ENCODE assay signal across 28 cellular contexts in genomic region chr3:194006102-194006501, GRCh38.
A peak's percentile ranks its signal among the peaks of the same experiment; 100 is the strongest.
DNase-seq lines count a peak whose midpoint lies in the region; FAIRE-seq and TF ChIP-seq lines count a peak whose summit lies in the region.
"Had no signal": no experiment of that assay in that cellular context is flagged by ENCODE, and none has a peak within 500 bp of the region (broad histone marks: within the 10 kb centered on the region; RNA-seq: fewer than 3 reads in every experiment).

No MANE protein-coding gene starts in this region.

- peak overlapping the region; percentile 63 for H2AFZ ChIP-seq in OCI-LY7 (ENCODE audit: low read length)

- intact Hi-C loops in A673 (cut with micrococcal nuclease; ENCODE audit: unreplicated experiment), result loop anchor here (5.0 to 10.0 kb wide), 3 partner anchors 66 to 309 kb away; no protein-coding TSS in a partner anchor
- intact Hi-C loops in OCI-LY7 (cut with micrococcal nuclease; ENCODE audit: unreplicated experiment), result no loop called here

- H3K4me3 ChIP-seq in A673 (ENCODE audit: low read depth, low read length, poor library complexity, severe bottlenecking) (no peak overlapping the region), DOHH2 (ENCODE audit: low read length) (no peak overlapping the region), OCI-LY7 (ENCODE audit: low read depth, low read length, poor library complexity, severe bottlenecking) (no peak overlapping the region), fibroblast of villous mesenchyme (ENCODE audit: low read depth, low read length) (no peak overlapping the region)
- H3K4me3 ChIP-seq: breast epithelium, coronary artery, gastroesophageal sphincter, left ventricle myocardium inferior, mucosa of descending colon, ovary, right atrium auricular region, testis had no signal

- peak; percentile 67 for DNase-seq in A673 (ENCODE audit: low spot score)
- no peak for DNase-seq in OCI-LY7 (ENCODE audit: low spot score)
- DNase-seq in fibroblast of villous mesenchyme (ENCODE audit: low read depth), result peak; percentile 18
- no peak for DNase-seq in urothelium cell line (ENCODE audit: low spot score)
- DNase-seq in activated CD4-positive, alpha-beta T cell treated with anti-CD3 and anti-CD28 coated beads for 1 hour, result no peak
- no peak for DNase-seq in KG1 (lab: John Stamatoyannopoulos, UW)
- DNase-seq: activated CD4-positive, alpha-beta T cell treated with anti-CD3 and anti-CD28 coated beads, Interleukin-2, amount 10 ng/mL, durations not matched to agents 24 days and 14 days; activated naive CD4-positive, alpha-beta T cell treated with Interleukin-2 at 50 U/mL for 16 hours; activated T-cell treated with anti-CD3 and anti-CD28 coated beads, Interleukin-2, amount 50 U/mL, for 72 hours; effector memory CD8-positive, alpha-beta T cell; left ventricle myocardium inferior; mucosa of descending colon; NCI-H1048; NCI-H524; ovary; stimulated activated CD4-positive, alpha-beta T cell treated with anti-CD3 and anti-CD28 coated beads, Interleukin-4, amount 100 ng/mL, for 1 hour; stimulated activated naive B cell treated with anti-CD40 and anti-IgM and Interleukin-4, amounts not matched to agents 10 μg/mL and 1 μg/mL and 100 μg/mL, for 72 hours; testis had no signal

- FAIRE-seq in urothelium cell line (lab: Jason Lieb, UNC), result no peak
- FAIRE-seq: G401.6, GM18507, HepG2, islet of Langerhans had no signal

- H3K36me3 ChIP-seq in A673 (ENCODE audit: insufficient read depth, low read length, poor library complexity, severe bottlenecking) (no peaks in the 10 kb centered on the region), DOHH2 (ENCODE audit: control insufficient read depth, low read length) (no peaks in the 10 kb centered on the region), OCI-LY7 (ENCODE audit: insufficient read depth, low read length) (no peaks in the 10 kb centered on the region)
- H3K36me3 ChIP-seq: breast epithelium, gastroesophageal sphincter, left ventricle myocardium inferior, ovary, right atrium auricular region had no signal

- TF ChIP-seq CTCF in A673 (conservative IDR thresholded peaks at IDR 0.05; ENCODE audit: low read depth, low read length), result 0 out of 2 replicates have a peak, but pooled peaks have one; percentile 9
- TF ChIP-seq CTCF in DOHH2 (IDR thresholded peaks at IDR 0.05; ENCODE audit: low read depth, low read length, poor library complexity, severe bottlenecking), result no peak
- TF ChIP-seq CTCF in OCI-LY7 (conservative IDR thresholded peaks at IDR 0.05; ENCODE audit: low read length), result 0 out of 2 replicates have a peak, but pooled peaks have one; percentile 10
- no peak for TF ChIP-seq CTCF in fibroblast of villous mesenchyme (IDR thresholded peaks at IDR 0.05; ENCODE audit: insufficient read depth, low read depth, low read length)

- H3K9me3 ChIP-seq in A673 (ENCODE audit: low read depth, low read length, poor library complexity, severe bottlenecking), result no peaks in the 10 kb centered on the region
- H3K9me3 ChIP-seq in DOHH2 (ENCODE audit: control insufficient read depth, insufficient read depth, low read length), result no peaks in the 10 kb centered on the region
- H3K9me3 ChIP-seq in OCI-LY7 (ENCODE audit: low read length), result no peaks in the 10 kb centered on the region
- H3K9me3 ChIP-seq: breast epithelium, gastroesophageal sphincter, left ventricle myocardium inferior, mucosa of descending colon, ovary, right atrium auricular region, testis had no signal

- H3K4me1 ChIP-seq in A673 (ENCODE audit: insufficient read depth, low read length, poor library complexity, severe bottlenecking), result peaks cover 54% of the 10 kb centered on the region
- H3K4me1 ChIP-seq in DOHH2 (ENCODE audit: control insufficient read depth, low read length), result peaks cover 41% of the 10 kb centered on the region
- peaks cover 26% of the 10 kb centered on the region for H3K4me1 ChIP-seq in OCI-LY7 (ENCODE audit: insufficient read depth, low read length, poor library complexity, severe bottlenecking)

- POLR2A ChIA-PET in A673 (lab: Charles Lee; ENCODE audit: low non-redundant PET) (no interaction called here), OCI-LY7 (lab: Charles Lee) (interaction anchor here (0.7 to 0.9 kb wide), 4 partner anchors 23 to 119 kb away, joined by 3 to 4 read pairs (median 4); no protein-coding TSS in a partner anchor)

- CTCF ChIA-PET in A673 (lab: Charles Lee), result interaction anchor here (0.6 kb wide), 1 partner anchor 201 kb away, joined by 3 read pairs; no protein-coding TSS in a partner anchor
- CTCF ChIA-PET in OCI-LY7 (lab: Charles Lee; ENCODE audit: unreplicated experiment), result interaction anchor here (1.0 kb wide), 1 partner anchor 35 kb away, joined by 3 read pairs; no protein-coding TSS in a partner anchor

- H3K79me2 ChIP-seq in DOHH2 (ENCODE audit: control insufficient read depth, low read length), result no peaks in the 10 kb centered on the region
- no peaks in the 10 kb centered on the region for H3K79me2 ChIP-seq in OCI-LY7 (ENCODE audit: insufficient read depth, low read depth, low read length)

- H3K9me2 ChIP-seq in DOHH2 (replicated peaks; ENCODE audit: control insufficient read depth, low read length) (no peaks in the 10 kb centered on the region), OCI-LY7 (ENCODE audit: insufficient read depth, low read length) (no peaks in the 10 kb centered on the region)

- BruUV-seq in A673 (replicated peaks; lab: Mats Ljungman, UMichigan), result no TSS peak
- no TSS peak for BruUV-seq in OCI-LY7 (replicated peaks; lab: Mats Ljungman, UMichigan)

- peaks cover 6% of the 10 kb centered on the region for H3F3A ChIP-seq in DOHH2 (ENCODE audit: control insufficient read depth, insufficient read depth)

- H3K4me2 ChIP-seq in DOHH2 (ENCODE audit: low read length) (no peak overlapping the region), OCI-LY7 (ENCODE audit: low read length) (no peak overlapping the region)

- no peaks in the 10 kb centered on the region for H3K27me3 ChIP-seq in A673 (replicated peaks; ENCODE audit: insufficient read depth, low read depth, low read length, poor library complexity)
- no peaks in the 10 kb centered on the region for H3K27me3 ChIP-seq in DOHH2 (ENCODE audit: control insufficient read depth, low read length)
- H3K27me3 ChIP-seq: breast epithelium, gastroesophageal sphincter, ovary, testis had no signal

- H3K27ac ChIP-seq in A673 (ENCODE audit: low read depth, low read length, poor library complexity, severe bottlenecking) (peak overlapping the region; percentile 80), DOHH2 (ENCODE audit: low read depth, low read length) (0 out of 2 replicates have a peak overlapping the region, but pooled peaks have one; percentile 31), OCI-LY7 (ENCODE audit: low read depth, low read length, poor library complexity, severe bottlenecking) (no peak overlapping the region)
- H3K27ac ChIP-seq: coronary artery, gastroesophageal sphincter, left ventricle myocardium inferior, ovary, right atrium auricular region, RWPE1, testis had no signal

- H4K20me1 ChIP-seq in DOHH2 (ENCODE audit: control insufficient read depth, insufficient read depth, low read depth, low read length), result no peaks in the 10 kb centered on the region
- no peaks in the 10 kb centered on the region for H4K20me1 ChIP-seq in OCI-LY7 (ENCODE audit: insufficient read depth, low read length)

Comparison
In these comparisons a context has a peak if more than half of its experiments do, and no peak if none do; other contexts are left out.
1. DNase-seq: peak in A673 (single experiment) and fibroblast of villous mesenchyme (single experiment); none in OCI-LY7 (single experiment), urothelium cell line (single experiment), activated CD4-positive, alpha-beta T cell treated with anti-CD3 and anti-CD28 coated beads for 1 hour (single experiment) and KG1 (single experiment).
2. CTCF ChIP-seq: peak in A673 (single experiment) and OCI-LY7 (single experiment); none in DOHH2 (single experiment) and fibroblast of villous mesenchyme (single experiment).